In genomic region chr6:137390264-137390787, GRCh38 we compare ENCODE assay signal across 1 cellular context.
TF ChIP-seq lines count a peak whose summit lies in the region.

No MANE protein-coding gene starts in this region.

TF ChIP-seq in HepG2, 621 proteins besides CTCF, POLR2A, EP300 and RAD21 (continued from another document):
- no peak for TF ChIP-seq AFF4 (CRISPR knock-in tag; IDR thresholded peaks at IDR 0.05)
- TF ChIP-seq ZBTB10 (CRISPR knock-in tag; IDR thresholded peaks at IDR 0.05; ENCODE audit: borderline replicate concordance), result no peak
- TF ChIP-seq PREB (CRISPR knock-in tag; IDR thresholded peaks at IDR 0.05), result no peak
- TF ChIP-seq ZNF432 (CRISPR knock-in tag; IDR thresholded peaks at IDR 0.05; ENCODE audit: borderline replicate concordance), result no peak
- TF ChIP-seq MLX (CRISPR knock-in tag; IDR thresholded peaks at IDR 0.05), result no peak
- no peak for TF ChIP-seq GABPA (IDR thresholded peaks at IDR 0.05; ENCODE audit: low read depth, low read length)
- TF ChIP-seq GABPA (CRISPR knock-in tag; IDR thresholded peaks at IDR 0.05; ENCODE audit: low read depth), result no peak
- no peak for TF ChIP-seq MXD4 (CRISPR knock-in tag; IDR thresholded peaks at IDR 0.05)
- no peak for TF ChIP-seq BRD4 (CRISPR knock-in tag; IDR thresholded peaks at IDR 0.05)
- no peak for TF ChIP-seq MEF2D (CRISPR knock-in tag; IDR thresholded peaks at IDR 0.05)
- TF ChIP-seq ZNF800 (CRISPR knock-in tag; IDR thresholded peaks at IDR 0.05), result no peak
- no peak for TF ChIP-seq KDM2A (CRISPR knock-in tag; IDR thresholded peaks at IDR 0.05; ENCODE audit: borderline replicate concordance, low read depth)
- no peak for TF ChIP-seq ZNF556 (CRISPR knock-in tag; IDR thresholded peaks at IDR 0.05; ENCODE audit: borderline replicate concordance)
